10 cellular contexts compared by ENCODE assay signal in the genomic region with DNA sequence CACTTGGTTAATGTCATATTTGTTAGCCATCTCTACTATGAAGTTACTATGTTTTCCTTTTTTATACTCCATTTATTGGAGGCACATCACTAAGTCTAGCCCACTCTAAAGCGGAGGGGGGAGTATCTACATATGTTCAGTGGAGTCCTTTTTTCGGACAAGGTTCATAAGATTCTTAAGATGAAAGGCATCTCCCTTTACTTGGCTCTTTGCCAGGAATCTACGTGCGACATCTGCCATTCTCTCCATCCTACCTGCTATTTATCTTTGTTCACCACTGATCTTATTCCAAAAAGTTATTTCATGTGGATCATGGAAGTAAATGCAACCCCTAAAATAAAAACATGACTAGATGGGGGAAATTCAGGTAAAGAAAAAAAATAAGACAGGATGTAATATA.
"Had no signal": no experiment of that assay in that cellular context is flagged by ENCODE, and none has a peak within 500 bp of the region (broad histone marks: within the 10 kb centered on the region; RNA-seq: fewer than 3 reads in every experiment).

No MANE protein-coding gene starts in this region.

- H3K9me3 Mint-ChIP-seq: activated CD4-positive, alpha-beta memory T cell treated with anti-CD3 and anti-CD28 coated beads for 36 hours; activated naive CD8-positive, alpha-beta T cell treated with anti-CD3 and anti-CD28 coated beads, Interleukin-2, amount 10 ng/mL, durations not matched to agents 7 days and 5 days; activated T-cell treated with anti-CD3 and anti-CD28 coated beads, Interleukin-2, amount 50 U/mL, for 4 hours; naive thymus-derived CD8-positive, alpha-beta T cell had no signal

- DNase-seq: activated CD4-positive, alpha-beta memory T cell treated with anti-CD3 and anti-CD28 coated beads for 36 hours; activated naive CD8-positive, alpha-beta T cell treated with anti-CD3 and anti-CD28 coated beads, Interleukin-2, amount 10 ng/mL, durations not matched to agents 7 days and 5 days; activated T-cell treated with anti-CD3 and anti-CD28 coated beads, Interleukin-2, amount 50 U/mL, for 4 hours; esophagus squamous epithelium; heart left ventricle; mucosa of descending colon; naive thymus-derived CD8-positive, alpha-beta T cell; retina; stimulated activated CD4-positive, alpha-beta T cell treated with anti-CD3 and anti-CD28 coated beads, Interleukin-4, amount 100 ng/mL, for 4 hours; uterus had no signal

- ATAC-seq: activated T-cell treated with anti-CD3 and anti-CD28 coated beads, Interleukin-2, amount 50 U/mL, for 4 hours; heart left ventricle; naive thymus-derived CD8-positive, alpha-beta T cell had no signal

- H3K27me3 Mint-ChIP-seq: activated CD4-positive, alpha-beta memory T cell treated with anti-CD3 and anti-CD28 coated beads for 36 hours; activated naive CD8-positive, alpha-beta T cell treated with anti-CD3 and anti-CD28 coated beads, Interleukin-2, amount 10 ng/mL, durations not matched to agents 7 days and 5 days; naive thymus-derived CD8-positive, alpha-beta T cell had no signal

- H3K4me3 Mint-ChIP-seq: activated CD4-positive, alpha-beta memory T cell treated with anti-CD3 and anti-CD28 coated beads for 36 hours; activated naive CD8-positive, alpha-beta T cell treated with anti-CD3 and anti-CD28 coated beads, Interleukin-2, amount 10 ng/mL, durations not matched to agents 7 days and 5 days; activated T-cell treated with anti-CD3 and anti-CD28 coated beads, Interleukin-2, amount 50 U/mL, for 4 hours; naive thymus-derived CD8-positive, alpha-beta T cell had no signal

- H3K27ac Mint-ChIP-seq: activated CD4-positive, alpha-beta memory T cell treated with anti-CD3 and anti-CD28 coated beads for 36 hours; activated naive CD8-positive, alpha-beta T cell treated with anti-CD3 and anti-CD28 coated beads, Interleukin-2, amount 10 ng/mL, durations not matched to agents 7 days and 5 days had no signal
